ENCODE assay signal across 23 cellular contexts in genomic region chr13:106473174-106473573, GRCh38.
DNase-seq lines count a peak whose midpoint lies in the region; FAIRE-seq and TF ChIP-seq lines count a peak whose summit lies in the region.
"Had no signal": no experiment of that assay in that cellular context is flagged by ENCODE, and none has a peak within 500 bp of the region (broad histone marks: within the 10 kb centered on the region; RNA-seq: fewer than 3 reads in every experiment).

No MANE protein-coding gene starts in this region.

- CTCF ChIA-PET in PC-9 (lab: Charles Lee) = interaction anchor here (1.8 kb wide), 1 partner anchor 389 kb away, joined by 6 read pairs; no protein-coding TSS in a partner anchor

- H3K27ac ChIP-seq in PC-9 (peak overlapping the region; percentile 91), cardiac muscle cell (peak overlapping the region; percentile 77), mesodermal cell (ENCODE audit: low read depth, low read length, severe bottlenecking) (peak overlapping the region; percentile 86)
- H3K27ac ChIP-seq: BLaER1, HL-60 had no signal

- H3K27me3 ChIP-seq in BE2C (no peaks in the 10 kb centered on the region), PC-9 (ENCODE audit: insufficient read depth, low read depth) (no peaks in the 10 kb centered on the region), cardiac muscle cell (no peaks in the 10 kb centered on the region)
- H3K27me3 ChIP-seq: BLaER1, brain microvascular endothelial cell, colonic mucosa, uterus had no signal

- WGBS in mesodermal cell (ENCODE audit: insufficient coverage in 2 of 2), 2 experiments = 90 to 91% methylated on average over 8 of the region's 8 CpGs

- peak overlapping the region; percentile 14; the same call in 1 of the 2 replicates for H2AFZ ChIP-seq in PC-9

- H3K9me2 ChIP-seq in PC-9 (ENCODE audit: insufficient read depth) = no peaks in the 10 kb centered on the region

- no peak overlapping the region for H3K4me3 ChIP-seq in BE2C (ENCODE audit: low read depth, low read length)
- H3K4me3 ChIP-seq in PC-9 = no peak overlapping the region; the same call in 1 of the 2 replicates
- no peak overlapping the region for H3K4me3 ChIP-seq in cardiac muscle cell
- H3K4me3 ChIP-seq in mesodermal cell (ENCODE audit: extremely low read depth, insufficient read depth, low read length, poor library complexity, severe bottlenecking) = no peak overlapping the region
- H3K4me3 ChIP-seq: BLaER1, colonic mucosa, uterus had no signal

- H3F3A ChIP-seq in PC-9 (ENCODE audit: insufficient read depth, low read depth) = peaks cover 21% of the 10 kb centered on the region

- FAIRE-seq in urothelium cell line (lab: Jason Lieb, UNC) = no peak

- H3K4me1 ChIP-seq in BE2C (peaks cover 17% of the 10 kb centered on the region), PC-9 (replicated peaks; ENCODE audit: insufficient read depth) (peaks cover 31% of the 10 kb centered on the region), cardiac muscle cell (ENCODE audit: low read depth) (peaks cover 29% of the 10 kb centered on the region), mesodermal cell (ENCODE audit: control insufficient read depth, insufficient read depth, low read length, poor library complexity, severe bottlenecking) (peaks cover 31% of the 10 kb centered on the region)
- H3K4me1 ChIP-seq: BLaER1, colonic mucosa, uterus had no signal

- TF ChIP-seq CTCF in BE2C (IDR thresholded peaks at IDR 0.05; ENCODE audit: low read depth, low read length) (no peak), PC-9 (conservative IDR thresholded peaks at IDR 0.05) (no peak), cardiac muscle cell (IDR thresholded peaks at IDR 0.05; ENCODE audit: low read depth, low read length) (no peak)

- DNase-seq in BE2C = peak; percentile 30
- DNase-seq in PC-9 = peak in 1 of 2 experiments; percentile 42
- DNase-seq in cardiac muscle cell (ENCODE audit: low read depth in 1 of 2, low spot score in 1 of 2) = no peak
- no peak for DNase-seq in ureter (ENCODE audit: low spot score)
- no peak for DNase-seq in DMS114 treated with DMSO at 0.1 percent for 48 hours (lab: John Stamatoyannopoulos, UW; ENCODE audit: unreplicated experiment)
- DNase-seq in urothelium cell line (ENCODE audit: low spot score) = no peak
- DNase-seq in amniotic stem cell (lab: John Stamatoyannopoulos, UW) = no peak
- DNase-seq: activated CD4-positive, alpha-beta memory T cell treated with anti-CD3 and anti-CD28 coated beads, Interleukin-2, amount 10 ng/mL, durations not matched to agents 7 days and 5 days; activated gamma-delta T cell; activated naive CD8-positive, alpha-beta T cell treated with anti-CD3 and anti-CD28 coated beads, Interleukin-2, amount 50 U/mL, for 24 hours; brain microvascular endothelial cell; Calu3; colonic mucosa; glutamatergic neuron; GOT3; NCI-H1436; NCI-H524; stimulated activated CD4-positive, alpha-beta T cell treated with anti-CD3 and anti-CD28 coated beads, Interleukin-12 subunit alpha, Interleukin-12 subunit beta, amount 100 ng/mL, for 4 hours; T1000; uterus had no signal

- H3K4me2 ChIP-seq in PC-9 = peak overlapping the region; percentile 75
- H3K4me2 ChIP-seq: BLaER1 had no signal

- no peaks in the 10 kb centered on the region for H3K36me3 ChIP-seq in BE2C
- H3K36me3 ChIP-seq in PC-9 (ENCODE audit: low read depth) = no peaks in the 10 kb centered on the region
- H3K36me3 ChIP-seq in cardiac muscle cell = no peaks in the 10 kb centered on the region
- H3K36me3 ChIP-seq in mesodermal cell (ENCODE audit: control insufficient read depth, insufficient read depth, low read length) = no peaks in the 10 kb centered on the region
- H3K36me3 ChIP-seq: BLaER1, brain microvascular endothelial cell, colonic mucosa, uterus had no signal

- intact Hi-C loops in PC-9 (cut with micrococcal nuclease; ENCODE audit: unreplicated experiment) = loop anchor here (2.0 to 5.0 kb wide), 4 partner anchors 34 to 372 kb away; no protein-coding TSS in a partner anchor

- BruUV-seq in PC-9 (replicated peaks; lab: Mats Ljungman, UMichigan) = no TSS peak

- no peaks in the 10 kb centered on the region for H3K79me2 ChIP-seq in PC-9 (ENCODE audit: low read depth)

- H4K20me1 ChIP-seq in PC-9 (ENCODE audit: insufficient read depth) = no peaks in the 10 kb centered on the region
- H4K20me1 ChIP-seq: BLaER1 had no signal

- H3K9me3 ChIP-seq in BE2C (no peaks in the 10 kb centered on the region), PC-9 (ENCODE audit: insufficient read depth, low read depth) (no peaks in the 10 kb centered on the region), cardiac muscle cell (ENCODE audit: low read depth) (no peaks in the 10 kb centered on the region), mesodermal cell (ENCODE audit: control insufficient read depth, low read length) (no peaks in the 10 kb centered on the region)
- H3K9me3 ChIP-seq: colonic mucosa, uterus had no signal

- POLR2A ChIA-PET in PC-9 (lab: Charles Lee; ENCODE audit: unreplicated experiment) = interaction anchor here (0.6 kb wide), 2 partner anchors 8 to 95 kb away, joined by 3 read pairs; no protein-coding TSS in a partner anchor
